ENCODE assay signal across 26 cellular contexts in genomic region chr7:112400141-112400540, GRCh38. TPM values are rescaled to one million over a fixed set of nuclear protein-coding genes. Genes with fewer than 3 reads are reported as not detected.
DNase-seq lines count a peak whose midpoint lies in the region; ATAC-seq and TF ChIP-seq lines count a peak whose summit lies in the region.
"Had no signal": no experiment of that assay in that cellular context is flagged by ENCODE, and none has a peak within 500 bp of the region (broad histone marks: within the 10 kb centered on the region; RNA-seq: fewer than 3 reads in every experiment).

No MANE protein-coding gene starts in this region.

- H3K4me1 ChIP-seq in IMR-90 (ENCODE audit: control insufficient read depth, insufficient read depth, low read length) (no peaks in the 10 kb centered on the region; the same call in 1 of the 2 replicates), mesenchymal stem cell (ENCODE audit: control insufficient read depth, insufficient read depth, low read depth, low read length) (peaks cover 3% of the 10 kb centered on the region)
- H3K4me1 ChIP-seq in CD4-positive, alpha-beta memory T cell (ENCODE audit: insufficient read depth, low read length) = peaks cover 20% of the 10 kb centered on the region
- H3K4me1 ChIP-seq: ascending aorta, lower lobe of right lung, pancreas, transverse colon had no signal

- H3K4ac ChIP-seq in IMR-90 (ENCODE audit: low read depth, low read length) (no peak overlapping the region), mesenchymal stem cell (ENCODE audit: low read depth in 1 of 2, low read length in 2 of 2) (no peak overlapping the region)

- H2BK120ac ChIP-seq in IMR-90 (ENCODE audit: low read depth, low read length) (no peak overlapping the region), mesenchymal stem cell (ENCODE audit: low read depth, low read length) (no peak overlapping the region)

- H4K8ac ChIP-seq in IMR-90 (ENCODE audit: low read depth in 2 of 2, low read length in 2 of 2) (no peak overlapping the region), mesenchymal stem cell (ENCODE audit: low read length) (no peak overlapping the region)

- H3K18ac ChIP-seq in IMR-90 (ENCODE audit: low read depth, low read length) (no peak overlapping the region), mesenchymal stem cell (ENCODE audit: low read depth in 1 of 2, low read length in 2 of 2) (no peak overlapping the region)

- H4K20me1 ChIP-seq in IMR-90 (ENCODE audit: insufficient read depth, low read length) = no peaks in the 10 kb centered on the region

- no peaks in the 10 kb centered on the region for H3K79me1 ChIP-seq in IMR-90 (ENCODE audit: low read depth in 1 of 2, low read length in 2 of 2)
- no peaks in the 10 kb centered on the region for H3K79me1 ChIP-seq in mesenchymal stem cell (replicated peaks; ENCODE audit: low read length, poor library complexity, severe bottlenecking)

- no peaks in the 10 kb centered on the region for H3K36me3 ChIP-seq in IMR-90 (ENCODE audit: control insufficient read depth, insufficient read depth, low read length)
- no peaks in the 10 kb centered on the region for H3K36me3 ChIP-seq in mesenchymal stem cell (ENCODE audit: control insufficient read depth in 1 of 2, insufficient read depth in 2 of 2, low read depth in 1 of 2, low read length in 2 of 2)
- no peaks in the 10 kb centered on the region for H3K36me3 ChIP-seq in CD4-positive, alpha-beta memory T cell (ENCODE audit: insufficient read depth, low read length)
- H3K36me3 ChIP-seq: ascending aorta, lower lobe of right lung, pancreas, sigmoid colon, transverse colon had no signal

- peak; percentile 72 for ATAC-seq in IMR-90 (ENCODE audit: low read depth)
- ATAC-seq in GM18867 (IDR thresholded peaks at IDR 0.05; ENCODE audit: unreplicated experiment) = no peak
- ATAC-seq in GM19351 (IDR thresholded peaks at IDR 0.05; ENCODE audit: unreplicated experiment) = no peak
- ATAC-seq: lower lobe of right lung, pancreas had no signal

- no TSS peak for BruUV-seq in IMR-90 (replicated peaks; lab: Mats Ljungman, UMichigan)

- no peak overlapping the region for H2BK12ac ChIP-seq in mesenchymal stem cell (ENCODE audit: low read length in 2 of 2)

- H3K27ac ChIP-seq in IMR-90 (ENCODE audit: insufficient read depth, low read length) (no peak overlapping the region), epithelial cell of prostate (no peak overlapping the region), mesenchymal stem cell (ENCODE audit: low read length, poor library complexity, severe bottlenecking) (peak overlapping the region; percentile 13)
- H3K27ac ChIP-seq in CD4-positive, alpha-beta memory T cell (ENCODE audit: low read depth, low read length) = no peak overlapping the region
- H3K27ac ChIP-seq: ascending aorta, lower lobe of right lung, pancreas, sigmoid colon, transverse colon had no signal

- CTCF ChIA-PET in IMR-90 (lab: Yijun Ruan, JAX) = interaction anchor here (0.6 kb wide), 1 partner anchor 356 kb away, joined by 3 read pairs; no protein-coding TSS in a partner anchor
- CTCF ChIA-PET in CD4-positive, alpha-beta memory T cell (lab: Charles Lee; ENCODE audit: partially characterized antibody) = interaction anchor here (1.8 kb wide), 1 partner anchor 13 kb away, joined by 5 read pairs; no protein-coding TSS in a partner anchor

- H2BK20ac ChIP-seq in IMR-90 (ENCODE audit: low read depth, low read length) = no peak overlapping the region

- no peak overlapping the region for H3K4me3 Mint-ChIP-seq in CD4-positive, alpha-beta memory T cell
- H3K4me3 Mint-ChIP-seq: activated CD4-positive, alpha-beta memory T cell treated with anti-CD3 and anti-CD28 coated beads for 36 hours; activated naive CD8-positive, alpha-beta T cell; CD4-positive, alpha-beta T cell; H9; nephron progenitor cell had no signal

- peaks cover 6% of the 10 kb centered on the region for H3K27me3 ChIP-seq in IMR-90 (ENCODE audit: control insufficient read depth, insufficient read depth, low read length)
- H3K27me3 ChIP-seq in mesenchymal stem cell (ENCODE audit: control insufficient read depth in 1 of 2, insufficient read depth in 1 of 2, low read length in 2 of 2) = peaks cover 0 to 4% of the 10 kb centered on the region in 2 experiments
- H3K27me3 ChIP-seq in CD4-positive, alpha-beta memory T cell (ENCODE audit: insufficient read depth, low read length) = no peaks in the 10 kb centered on the region
- H3K27me3 ChIP-seq: ascending aorta, pancreas, sigmoid colon, transverse colon had no signal

- TF ChIP-seq RAD21 in IMR-90 (IDR thresholded peaks at IDR 0.05; ENCODE audit: low read length) = no peak

- H3K9ac ChIP-seq in IMR-90 (ENCODE audit: low read depth, low read length) (no peak overlapping the region), mesenchymal stem cell (ENCODE audit: low read length) (no peak overlapping the region)

- H3K36me3 Mint-ChIP-seq in CD4-positive, alpha-beta memory T cell = no peaks in the 10 kb centered on the region
- H3K36me3 Mint-ChIP-seq: activated CD4-positive, alpha-beta memory T cell treated with anti-CD3 and anti-CD28 coated beads for 36 hours; activated naive CD8-positive, alpha-beta T cell had no signal

- H2BK15ac ChIP-seq in IMR-90 (ENCODE audit: low read depth, low read length) (no peak overlapping the region), mesenchymal stem cell (ENCODE audit: low read depth, poor library complexity, severe bottlenecking) (no peak overlapping the region)

- POLR2A ChIA-PET in IMR-90 (lab: Charles Lee; ENCODE audit: unreplicated experiment) = no interaction called here
- POLR2A ChIA-PET in CD4-positive, alpha-beta memory T cell (lab: Charles Lee; ENCODE audit: partially characterized antibody) = interaction anchor here (0.6 to 2.2 kb wide), 2 partner anchors 12 to 50 kb away, joined by 3 to 8 read pairs; partner anchors contain the start of gene IFRD1

- no peak overlapping the region for H3K56ac ChIP-seq in IMR-90 (ENCODE audit: extremely low read depth, insufficient read depth, low read length)

- in situ Hi-C loops in IMR-90 (cut with MboI; ENCODE audit: low sequenced_read_pairs) = no loop called here

- DNase-seq in EL = peak; percentile 75
- DNase-seq in IMR-90 = peak; percentile 67
- DNase-seq in epithelial cell of prostate (ENCODE audit: low read depth, low spot score) = peak; percentile 27
- peak; percentile 61 for DNase-seq in mesenchymal stem cell
- no peak for DNase-seq in GM19240 (ENCODE audit: insufficient read length, low spot score)
- DNase-seq in CD4-positive, alpha-beta memory T cell = no peak
- DNase-seq: activated CD4-positive, alpha-beta memory T cell treated with anti-CD3 and anti-CD28 coated beads for 36 hours; activated CD4-positive, CD25-positive, alpha-beta regulatory T cell; CD4-positive, alpha-beta T cell; foreskin melanocyte; H9; hippocampal formation; lower lobe of right lung; NCI-H1092; NCI-H2081; NCI-H345; NCI-H774; nephron progenitor cell; pancreas; sigmoid colon; transverse colon had no signal

- H3K4me2 ChIP-seq in IMR-90 (ENCODE audit: low read depth, low read length) = no peak overlapping the region; the same call in 1 of the 2 replicates
- H3K4me2 ChIP-seq in mesenchymal stem cell (ENCODE audit: low read length, poor library complexity, severe bottlenecking) = no peak overlapping the region

- H3K14ac ChIP-seq in IMR-90 (replicated peaks; ENCODE audit: low read depth, low read length) = no peak overlapping the region
- H3K14ac ChIP-seq in mesenchymal stem cell (ENCODE audit: low read length in 2 of 2) = no peak overlapping the region

- no peaks in the 10 kb centered on the region for H3K9me3 Mint-ChIP-seq in CD4-positive, alpha-beta memory T cell
- H3K9me3 Mint-ChIP-seq: activated CD4-positive, alpha-beta memory T cell treated with anti-CD3 and anti-CD28 coated beads for 36 hours; activated T-helper 2 cell treated with anti-CD3 and anti-CD28 coated beads, Interferon-gamma antibody, Interleukin-2, Interleukin-4, amounts not matched to agents 10 μg/mL and 5 μg/mL and 100 μg/mL, durations not matched to agents 14 hours and 24 hours and 36 hours; CD4-positive, alpha-beta T cell; H9 had no signal

- peaks cover 2% of the 10 kb centered on the region; the same call in 1 of the 2 replicates for H3K9me1 ChIP-seq in IMR-90 (ENCODE audit: insufficient read depth, low read length)

- no CpG with 5 or more reads among the region's 2 CpGs for WGBS in IMR-90 (ENCODE audit: extremely low coverage in 2 of 2, insufficient read length in 1 of 2), 2 experiments
- no CpG with 5 or more reads among the region's 2 CpGs for WGBS in mesenchymal stem cell

- TF ChIP-seq POLR2A in IMR-90 (IDR thresholded peaks at IDR 0.05; ENCODE audit: low read depth, low read length) = no peak

- intact Hi-C loops in IMR-90 (cut with micrococcal nuclease) = no loop called here
- intact Hi-C loops in CD4-positive, alpha-beta memory T cell (cut with micrococcal nuclease) = no loop called here

- H3K9me3 ChIP-seq in IMR-90 (ENCODE audit: control insufficient read depth, insufficient read depth, low read length) = no peaks in the 10 kb centered on the region
- no peaks in the 10 kb centered on the region for H3K9me3 ChIP-seq in mesenchymal stem cell (ENCODE audit: control insufficient read depth, low read length)
- no peaks in the 10 kb centered on the region for H3K9me3 ChIP-seq in CD4-positive, alpha-beta memory T cell (ENCODE audit: control insufficient read depth in 1 of 2, low read length in 2 of 2)
- H3K9me3 ChIP-seq: ascending aorta, lower lobe of right lung, pancreas, sigmoid colon, transverse colon had no signal

- peaks cover 14 to 27% (median 18%) of the 10 kb centered on the region in 4 donors for H3K4me1 Mint-ChIP-seq in CD4-positive, alpha-beta memory T cell
- H3K4me1 Mint-ChIP-seq: nephron progenitor cell had no signal

- H2AFZ ChIP-seq in IMR-90 (replicated peaks; ENCODE audit: low read length, poor library complexity) (no peak overlapping the region), mesenchymal stem cell (ENCODE audit: low read depth, low read length) (no peak overlapping the region)

- no peak overlapping the region for H2BK5ac ChIP-seq in IMR-90 (ENCODE audit: low read depth, low read length, poor library complexity, severe bottlenecking)
- H2BK5ac ChIP-seq in mesenchymal stem cell (ENCODE audit: low read depth, low read length, poor library complexity, severe bottlenecking) = no peak overlapping the region

- H3K4me3 ChIP-seq in IMR-90 (ENCODE audit: insufficient read depth, low read depth, low read length) (no peak overlapping the region), mesenchymal stem cell (ENCODE audit: insufficient read depth in 1 of 2, low read depth in 1 of 2, low read length in 2 of 2) (no peak overlapping the region)
- H3K4me3 ChIP-seq in CD4-positive, alpha-beta memory T cell (ENCODE audit: low read length in 2 of 2) = no peak overlapping the region
- H3K4me3 ChIP-seq: ascending aorta, lower lobe of right lung, pancreas, sigmoid colon, transverse colon had no signal

- H2AK5ac ChIP-seq in IMR-90 (ENCODE audit: low read depth, low read length) (no peak overlapping the region), mesenchymal stem cell (ENCODE audit: low read length, severe bottlenecking) (no peak overlapping the region)

- no peak for TF ChIP-seq CTCF in IMR-90 (conservative IDR thresholded peaks at IDR 0.05; ENCODE audit: low read depth, low read length)

- dilution Hi-C loops in IMR-90 (cut with HindIII; ENCODE audit: low sequenced_read_pairs, unreplicated experiment) = no loop called here

- H3K27me3 Mint-ChIP-seq in CD4-positive, alpha-beta memory T cell = peaks cover 8 to 12% of the 10 kb centered on the region in 2 donors
- H3K27me3 Mint-ChIP-seq: CD4-positive, alpha-beta T cell had no signal

- H4K5ac ChIP-seq in IMR-90 (ENCODE audit: low read depth, low read length) = no peak overlapping the region

- H4K91ac ChIP-seq in IMR-90 (ENCODE audit: insufficient read depth, low read depth, low read length) = no peak overlapping the region
- H4K91ac ChIP-seq in mesenchymal stem cell (ENCODE audit: low read length) = no peak overlapping the region

- no peak overlapping the region for H3K27ac Mint-ChIP-seq in CD4-positive, alpha-beta memory T cell
- H3K27ac Mint-ChIP-seq: activated CD4-positive, alpha-beta memory T cell treated with anti-CD3 and anti-CD28 coated beads for 36 hours; activated naive CD8-positive, alpha-beta T cell; activated T-helper 2 cell treated with anti-CD3 and anti-CD28 coated beads, Interferon-gamma antibody, Interleukin-2, Interleukin-4, amounts not matched to agents 10 μg/mL and 5 μg/mL and 100 μg/mL, durations not matched to agents 14 hours and 24 hours and 36 hours; CD4-positive, alpha-beta T cell; H9; nephron progenitor cell had no signal

- no peak overlapping the region for H2AK9ac ChIP-seq in IMR-90 (replicated peaks; ENCODE audit: low read depth, low read length, poor library complexity)

- H3K23ac ChIP-seq in IMR-90 (ENCODE audit: low read depth, low read length) (no peak overlapping the region), mesenchymal stem cell (ENCODE audit: low read length in 2 of 2) (no peak overlapping the region)

RNA-seq across cellular contexts. Expression of gene IFRD1, which starts 50.1 kb away (rescaled TPM):
- total RNA-seq in IMR-90 (2012; rRNA removed) = 18.3 and 24.2 TPM in 2 replicates
- 16.6 and 25.3 TPM in 2 replicates for polyA plus RNA-seq in IMR-90 (2012; rRNA removed)
- 4.5 and 4.9 TPM in 2 replicates for polyA plus RNA-seq in IMR-90 (2012; cell fraction: cytosol; rRNA removed)
- 10.1 and 62.2 TPM in 2 replicates for polyA plus RNA-seq in IMR-90 (2012; cell fraction: nucleus; rRNA removed; ENCODE audit: low replicate concordance)
- polyA plus RNA-seq in mesenchymal stem cell (2013, experiment 1 of 2) = 25.6 TPM
- 26.0 TPM for polyA plus RNA-seq in mesenchymal stem cell (2013, experiment 2 of 2)
- total RNA-seq in CD4-positive, alpha-beta memory T cell = 10 to 100 TPM; 54.2 to 57.0 TPM
- polyA plus RNA-seq in CD4-positive, alpha-beta memory T cell = 10 to 100 TPM; 19.8 to 33.0 TPM

Comparison
In these comparisons a context has a peak if more than half of its experiments do, and no peak if none do; other contexts are left out.
1. DNase-seq: peak in EL (single experiment), IMR-90 (single experiment), epithelial cell of prostate (single experiment) and mesenchymal stem cell (single experiment); none in GM19240 (single experiment) and CD4-positive, alpha-beta memory T cell (0 of 5).